Comparison of ENCODE assay signal across 1 cellular context in genomic region chr16:87528690-87529579, GRCh38.
TF ChIP-seq lines count a peak whose summit lies in the region.

No MANE protein-coding gene starts in this region.

TF ChIP-seq in HepG2, 621 proteins besides CTCF, POLR2A, EP300 and RAD21 (continued from another document and continues in another):
- peak; percentile 79; the same call in 1 of the 2 replicates for TF ChIP-seq ZBTB4 (CRISPR knock-in tag; IDR thresholded peaks at IDR 0.05; ENCODE audit: borderline replicate concordance)
- peak; percentile 66; the same call in 1 of the 2 replicates for TF ChIP-seq ZNF619 (CRISPR knock-in tag; IDR thresholded peaks at IDR 0.05)
- no peak for TF ChIP-seq SIN3B (IDR thresholded peaks at IDR 0.05; ENCODE audit: low read length)
- TF ChIP-seq PAWR (CRISPR knock-in tag; IDR thresholded peaks at IDR 0.05; ENCODE audit: borderline replicate concordance): no peak
- TF ChIP-seq ZMAT3 (CRISPR knock-in tag; conservative IDR thresholded peaks at IDR 0.05): no peak
- peak; percentile 80 for TF ChIP-seq ZNF792 (CRISPR knock-in tag; IDR thresholded peaks at IDR 0.05)
- no peak; the same call in 1 of the 2 replicates for TF ChIP-seq HINFP (CRISPR knock-in tag; IDR thresholded peaks at IDR 0.05; ENCODE audit: low read depth)
- peak; percentile 86 for TF ChIP-seq ZFX (CRISPR knock-in tag; IDR thresholded peaks at IDR 0.05; ENCODE audit: low read depth)
- TF ChIP-seq ZNF331 (CRISPR knock-in tag; IDR thresholded peaks at IDR 0.05): peak; percentile 94
- no peak for TF ChIP-seq TCF12 (IDR thresholded peaks at IDR 0.05)
- TF ChIP-seq TCF12 (CRISPR knock-in tag; IDR thresholded peaks at IDR 0.05): 0 out of 2 replicates have a peak, but pooled peaks have one; percentile 56
- no peak; the same call in 1 of the 2 replicates for TF ChIP-seq CBX5 (CRISPR knock-in tag; IDR thresholded peaks at IDR 0.05; ENCODE audit: borderline replicate concordance)
- TF ChIP-seq ZNF740 (CRISPR knock-in tag; IDR thresholded peaks at IDR 0.05): no peak; the same call in 1 of the 2 replicates
- peak; percentile 91; the same call in 1 of the 2 replicates for TF ChIP-seq ZBTB38 (CRISPR knock-in tag; IDR thresholded peaks at IDR 0.05)
- TF ChIP-seq ZNF883 (CRISPR knock-in tag; IDR thresholded peaks at IDR 0.05; ENCODE audit: not compliant biosample characterization): no peak
- TF ChIP-seq ZSCAN29 (CRISPR knock-in tag; conservative IDR thresholded peaks at IDR 0.05): no peak
- peak; percentile 87 for TF ChIP-seq TBL1XR1 (IDR thresholded peaks at IDR 0.05; ENCODE audit: borderline replicate concordance, low read length, partially characterized antibody)
- peak; percentile 80 for TF ChIP-seq CREM (IDR thresholded peaks at IDR 0.05)
- TF ChIP-seq CREM (CRISPR knock-in tag; IDR thresholded peaks at IDR 0.05): no peak
- no peak for TF ChIP-seq ZNF512B (CRISPR knock-in tag; IDR thresholded peaks at IDR 0.05; ENCODE audit: borderline replicate concordance)
- peak; percentile 98 for TF ChIP-seq FOXP4 (CRISPR knock-in tag; IDR thresholded peaks at IDR 0.05)
- peak; percentile 88 for TF ChIP-seq MEF2D (CRISPR knock-in tag; IDR thresholded peaks at IDR 0.05)
- TF ChIP-seq SAFB2 (CRISPR knock-in tag; IDR thresholded peaks at IDR 0.05; ENCODE audit: borderline replicate concordance, low read depth): 0 out of 2 replicates have a peak, but pooled peaks have one; percentile 35
- TF ChIP-seq CENPBD1 (CRISPR knock-in tag; IDR thresholded peaks at IDR 0.05; ENCODE audit: borderline replicate concordance, low read depth): no peak
- no peak for TF ChIP-seq ZNF597 (CRISPR knock-in tag; IDR thresholded peaks at IDR 0.05)
- peak; percentile 97 for TF ChIP-seq TCF7 (IDR thresholded peaks at IDR 0.05; ENCODE audit: low read depth)
- no peak for TF ChIP-seq ZBTB21 (CRISPR knock-in tag; IDR thresholded peaks at IDR 0.05)
- TF ChIP-seq U2AF1 (optimal IDR thresholded peaks at IDR 0.05; ENCODE audit: low read depth, low read length): no peak
- peak; percentile 95 for TF ChIP-seq RARA (CRISPR knock-in tag; IDR thresholded peaks at IDR 0.05)
- no peak for TF ChIP-seq REXO4 (CRISPR knock-in tag; IDR thresholded peaks at IDR 0.05; ENCODE audit: borderline replicate concordance)
- peak; percentile 71; the same call in 1 of the 2 replicates for TF ChIP-seq ZNF121 (CRISPR knock-in tag; IDR thresholded peaks at IDR 0.05)
- TF ChIP-seq HMGA1 (CRISPR knock-in tag; conservative IDR thresholded peaks at IDR 0.05): no peak
- TF ChIP-seq ZUFSP (CRISPR knock-in tag; IDR thresholded peaks at IDR 0.05; ENCODE audit: borderline replicate concordance): no peak
- TF ChIP-seq ETV5 (CRISPR knock-in tag; IDR thresholded peaks at IDR 0.05; ENCODE audit: borderline replicate concordance): peak; percentile 10; the same call in 1 of the 2 replicates
- no peak for TF ChIP-seq ZBTB39 (CRISPR knock-in tag; IDR thresholded peaks at IDR 0.05)
